In genomic region chr12:132491349-132491663, GRCh38 we compare ENCODE assay signal across 8 cellular contexts. TPM values are rescaled to one million over a fixed set of nuclear protein-coding genes. Genes with fewer than 3 reads are reported as not detected.
A peak's percentile ranks its signal among the peaks of the same experiment; 100 is the strongest.
DNase-seq lines count a peak whose midpoint lies in the region; ATAC-seq, FAIRE-seq and TF ChIP-seq lines count a peak whose summit lies in the region.

No MANE protein-coding gene starts in this region.

- WGBS in sigmoid colon, 2 donors, result 13 to 56% methylated on average over 6 of the region's 6 CpGs

- H3K4me1 ChIP-seq in SJSA1 (replicated peaks) (peaks cover 20% of the 10 kb centered on the region), sigmoid colon (peaks cover 0 to 65% (median 62%) of the 10 kb centered on the region in 4 donors)

- H3K9me3 ChIP-seq in SJSA1 (replicated peaks), result no peaks in the 10 kb centered on the region
- H3K9me3 ChIP-seq in sigmoid colon, result no peaks in the 10 kb centered on the region

- TF ChIP-seq POLR2A in GM12891 (IDR thresholded peaks at IDR 0.05; ENCODE audit: low read depth, low read length) (no peak), sigmoid colon (IDR thresholded peaks at IDR 0.05) (no peak)

- ATAC-seq in HG02678 (IDR thresholded peaks at IDR 0.05; ENCODE audit: unreplicated experiment), result no peak
- ATAC-seq in HG02884 (IDR thresholded peaks at IDR 0.05; ENCODE audit: unreplicated experiment), result no peak

- intact Hi-C loops in sigmoid colon (cut with DNase I), result loop anchor here (10.0 kb wide), 1 partner anchor 347 kb away; the partner anchor contains the start of genes DDX51 and NOC4L

- H3K27me3 ChIP-seq in SJSA1 (replicated peaks), result peaks cover 8% of the 10 kb centered on the region
- H3K27me3 ChIP-seq in sigmoid colon, result no peaks in the 10 kb centered on the region

- H3K27ac ChIP-seq in SJSA1 (no peak overlapping the region), sigmoid colon (peak overlapping the region in 3 of 4 donors; percentile 22 to 61 (median 60))

- peak overlapping the region; percentile 52 for H3K4me3 ChIP-seq in SJSA1
- H3K4me3 ChIP-seq in fibroblast of pulmonary artery (replicated peaks; ENCODE audit: low read depth, low read length), result peak overlapping the region; percentile 72
- peak overlapping the region; percentile 44 to 96 (median 66) for H3K4me3 ChIP-seq in sigmoid colon

- H3K36me3 ChIP-seq in SJSA1, result no peaks in the 10 kb centered on the region
- H3K36me3 ChIP-seq in sigmoid colon, result no peaks in the 10 kb centered on the region

- DNase-seq in GM12891 (ENCODE audit: insufficient read length, low spot score) (no peak), SJSA1 (ENCODE audit: low read depth in 1 of 2, low spot score in 2 of 2) (no peak), fibroblast of pulmonary artery (ENCODE audit: low read depth) (no peak), sigmoid colon (no peak), SHP77 (lab: John Stamatoyannopoulos, UW) (no peak)
- no peak for DNase-seq in activated CD4-positive, CD25-positive, alpha-beta regulatory T cell (lab: John Stamatoyannopoulos, UW)

- FAIRE-seq in GM12891 (lab: Jason Lieb, UNC), result peak; percentile 41

- no peak for TF ChIP-seq EP300 in sigmoid colon (IDR thresholded peaks at IDR 0.05)

- no peak for TF ChIP-seq CTCF in fibroblast of pulmonary artery (IDR thresholded peaks at IDR 0.05; ENCODE audit: low read length, missing control alignments)
- no peak for TF ChIP-seq CTCF in sigmoid colon (IDR thresholded peaks at IDR 0.05)

TF ChIP-seq in GM12891, 5 proteins besides CTCF, POLR2A, EP300 and RAD21:
- TF ChIP-seq TAF1 (IDR thresholded peaks at IDR 0.05; ENCODE audit: low read depth, low read length) (no peak), POU2F2 (IDR thresholded peaks at IDR 0.05; ENCODE audit: low read depth, low read length) (no peak), POLR2AphosphoS5 (IDR thresholded peaks at IDR 0.05; ENCODE audit: low read depth, low read length) (no peak), PAX5 (IDR thresholded peaks at IDR 0.05; ENCODE audit: insufficient read depth, low read length, severe bottlenecking) (no peak), SPI1 (IDR thresholded peaks at IDR 0.05; ENCODE audit: low read depth, low read length) (no peak)

RNA-seq across cellular contexts. Expression of gene FBRSL1, which starts 1.4 kb away (rescaled TPM):
- 14.6 TPM for polyA plus RNA-seq in GM12891 (2012; ENCODE audit: low read depth, missing spikeins)
- 0.66 and 2.8 TPM in 2 replicates for total RNA-seq in SJSA1 (2014; rRNA removed; shearing (Covaris generic))
- total RNA-seq in sigmoid colon, result 10 to 100 TPM in 2 of 4 donors, 1 to 10 TPM in 2; 3.9 to 14.7 (median 7.7) TPM
- 10 to 100 TPM in 2 of 3 donors, 1 to 10 TPM in 1; 8.4 to 37.0 (median 10.6) TPM for polyA plus RNA-seq in sigmoid colon
